Comparison of ENCODE assay signal across 23 cellular contexts in genomic region chr18:76995896-76996295, GRCh38.
"Had no signal": no experiment of that assay in that cellular context is flagged by ENCODE, and none has a peak within 500 bp of the region (broad histone marks: within the 10 kb centered on the region; RNA-seq: fewer than 3 reads in every experiment).

No MANE protein-coding gene starts in this region.

- H3K27ac Mint-ChIP-seq: memory B cell; natural killer cell; stimulated activated effector memory CD8-positive, alpha-beta T cell treated with anti-CD3 and anti-CD28 coated beads, Interleukin-12 subunit alpha, Interleukin-12 subunit beta, amount 100 ng/mL, for 72 hours; stimulated activated naive CD8-positive, alpha-beta T cell treated with anti-CD3 and anti-CD28 coated beads, Interleukin-15, Interleukin-2, amounts not matched to agents 100 ng/mL and 50 ng/mL, for 24 hours had no signal

- H3K4me1 ChIP-seq: prostate gland, upper lobe of right lung, vagina had no signal

- H3K4me3 Mint-ChIP-seq: memory B cell; natural killer cell; stimulated activated effector memory CD8-positive, alpha-beta T cell treated with anti-CD3 and anti-CD28 coated beads, Interleukin-12 subunit alpha, Interleukin-12 subunit beta, amount 100 ng/mL, for 72 hours; stimulated activated naive CD8-positive, alpha-beta T cell treated with anti-CD3 and anti-CD28 coated beads, Interleukin-15, Interleukin-2, amounts not matched to agents 100 ng/mL and 50 ng/mL, for 24 hours had no signal

- H3K9me3 ChIP-seq: heart left ventricle, prostate gland, right atrium auricular region, thoracic aorta, transverse colon, upper lobe of right lung, vagina had no signal

- H3K27ac ChIP-seq: gastroesophageal sphincter, heart left ventricle, hepatocyte, prostate gland, right atrium auricular region, thoracic aorta, transverse colon, upper lobe of right lung, vagina had no signal

- H3K27me3 ChIP-seq: dorsolateral prefrontal cortex, heart left ventricle, hepatocyte, right atrium auricular region, transverse colon, upper lobe of right lung, vagina had no signal

- H3K9me3 Mint-ChIP-seq: memory B cell; natural killer cell; stimulated activated effector memory CD8-positive, alpha-beta T cell treated with anti-CD3 and anti-CD28 coated beads, Interleukin-12 subunit alpha, Interleukin-12 subunit beta, amount 100 ng/mL, for 72 hours; stimulated activated naive CD8-positive, alpha-beta T cell treated with anti-CD3 and anti-CD28 coated beads, Interleukin-15, Interleukin-2, amounts not matched to agents 100 ng/mL and 50 ng/mL, for 24 hours had no signal

- H3K36me3 Mint-ChIP-seq: memory B cell, natural killer cell had no signal

- H3K4me3 ChIP-seq: gastroesophageal sphincter, heart left ventricle, hepatocyte, lung, prostate gland, right atrium auricular region, smooth muscle cell, thoracic aorta, transverse colon, upper lobe of right lung, vagina had no signal

- DNase-seq: effector CD4-positive, alpha-beta T cell; foreskin fibroblast; heart left ventricle; kidney; natural killer cell; nucleus accumbens; stimulated activated CD4-positive, alpha-beta T cell treated with anti-CD3 and anti-CD28 coated beads, Interleukin-12 subunit alpha, Interleukin-12 subunit beta, amount 100 ng/mL, for 4 hours; stimulated activated CD4-positive, alpha-beta T cell treated with anti-CD3 and anti-CD28 coated beads, Interleukin-1b, Interleukin-23, amount 100 ng/mL, for 48 hours; stimulated activated CD4-positive, alpha-beta T cell treated with anti-CD3 and anti-CD28 coated beads, Interleukin-4, amount 100 ng/mL, for 24 hours; transverse colon; upper lobe of right lung had no signal

- H3K27me3 Mint-ChIP-seq: stimulated activated naive CD8-positive, alpha-beta T cell treated with anti-CD3 and anti-CD28 coated beads, Interleukin-15, Interleukin-2, amounts not matched to agents 100 ng/mL and 50 ng/mL, for 24 hours had no signal

- H3K36me3 ChIP-seq: gastroesophageal sphincter, heart left ventricle, prostate gland, right atrium auricular region, thoracic aorta, transverse colon, upper lobe of right lung, vagina had no signal
